In genomic region chr7:116045532-116045931, GRCh38 we compare ENCODE assay signal across 39 cellular contexts. TPM values are rescaled to one million over a fixed set of nuclear protein-coding genes. Genes with fewer than 3 reads are reported as not detected.
"Had no signal": no experiment of that assay in that cellular context is flagged by ENCODE, and none has a peak within 500 bp of the region (broad histone marks: within the 10 kb centered on the region; RNA-seq: fewer than 3 reads in every experiment).

No MANE protein-coding gene starts in this region.

- H3K9me3 ChIP-seq: adrenal gland, ascending aorta, body of pancreas had no signal

- H3K4me1 Mint-ChIP-seq: activated naive CD4-positive, alpha-beta T cell treated with anti-CD3 and anti-CD28 coated beads, Interleukin-2, amount 10 ng/mL, durations not matched to agents 7 days and 5 days; activated naive CD4-positive, alpha-beta T cell treated with anti-CD3 and anti-CD28 coated beads, Interleukin-2, amount 50 U/mL, for 24 hours; activated naive CD8-positive, alpha-beta T cell treated with anti-CD3 and anti-CD28 coated beads for 36 hours; activated naive CD8-positive, alpha-beta T cell treated with anti-CD3 and anti-CD28 coated beads, Interleukin-2, amount 10 ng/mL, durations not matched to agents 7 days and 5 days; activated naive CD8-positive, alpha-beta T cell treated with anti-CD3 and anti-CD28 coated beads, Interleukin-2, amount 50 U/mL, for 24 hours; activated T-helper 17 cell treated with anti-CD3 and anti-CD28 coated beads, Interleukin-2, amount 50 U/mL, for 72 hours; brain; central memory CD8-positive, alpha-beta T cell had no signal

- ATAC-seq: activated naive CD4-positive, alpha-beta T cell treated with anti-CD3 and anti-CD28 coated beads, Interleukin-2, amount 50 U/mL, for 72 hours; activated naive CD8-positive, alpha-beta T cell treated with anti-CD3 and anti-CD28 coated beads, Interleukin-2, amount 50 U/mL, for 24 hours; activated T-cell treated with anti-CD3 and anti-CD28 coated beads, Interleukin-2, amount 50 U/mL, for 4 hours; activated T-cell treated with anti-CD3 and anti-CD28 coated beads, Interleukin-2, amount 50 U/mL, for 72 hours; activated T-helper 17 cell treated with anti-CD3 and anti-CD28 coated beads, Interleukin-2, amount 50 U/mL, for 72 hours; body of pancreas had no signal

- H3K27me3 ChIP-seq: adrenal gland, ascending aorta, body of pancreas, brain microvascular endothelial cell, breast epithelium, cardiac muscle cell had no signal

- H3K27ac Mint-ChIP-seq: activated naive CD4-positive, alpha-beta T cell treated with anti-CD3 and anti-CD28 coated beads for 36 hours; activated naive CD4-positive, alpha-beta T cell treated with anti-CD3 and anti-CD28 coated beads, Interleukin-2, amount 10 ng/mL, durations not matched to agents 7 days and 5 days; activated naive CD4-positive, alpha-beta T cell treated with anti-CD3 and anti-CD28 coated beads, Interleukin-2, amount 50 U/mL, for 24 hours; activated naive CD4-positive, alpha-beta T cell treated with anti-CD3 and anti-CD28 coated beads, Interleukin-2, amount 50 U/mL, for 72 hours; activated naive CD8-positive, alpha-beta T cell; activated naive CD8-positive, alpha-beta T cell treated with anti-CD3 and anti-CD28 coated beads for 36 hours; activated naive CD8-positive, alpha-beta T cell treated with anti-CD3 and anti-CD28 coated beads, Interleukin-2, amount 10 ng/mL, durations not matched to agents 7 days and 5 days; activated naive CD8-positive, alpha-beta T cell treated with anti-CD3 and anti-CD28 coated beads, Interleukin-2, amount 50 U/mL, for 24 hours; activated T-cell treated with anti-CD3 and anti-CD28 coated beads, Interleukin-2, amount 50 U/mL, for 24 hours; activated T-cell treated with anti-CD3 and anti-CD28 coated beads, Interleukin-2, amount 50 U/mL, for 72 hours; activated T-helper 1 cell treated with anti-CD3 and anti-CD28 coated beads, Interleukin-12 subunit alpha, Interleukin-12 subunit beta, Interleukin-2, Interleukin-4 antibody, amounts not matched to agents 30 ng/mL and 10 ng/mL and 1 ng/mL, durations not matched to agents 14 hours and 24 hours and 36 hours; activated T-helper 17 cell treated with anti-CD3 and anti-CD28 coated beads, Interleukin-2, amount 50 U/mL, for 72 hours; activated T-helper 2 cell treated with anti-CD3 and anti-CD28 coated beads, Interferon-gamma antibody, Interleukin-2, Interleukin-4, amounts not matched to agents 10 μg/mL and 5 μg/mL and 100 μg/mL, durations not matched to agents 14 hours and 24 hours and 36 hours; brain had no signal

- H3K4me3 Mint-ChIP-seq: activated naive CD4-positive, alpha-beta T cell treated with anti-CD3 and anti-CD28 coated beads for 36 hours; activated naive CD4-positive, alpha-beta T cell treated with anti-CD3 and anti-CD28 coated beads, Interleukin-2, amount 10 ng/mL, durations not matched to agents 7 days and 5 days; activated naive CD4-positive, alpha-beta T cell treated with anti-CD3 and anti-CD28 coated beads, Interleukin-2, amount 50 U/mL, for 24 hours; activated naive CD8-positive, alpha-beta T cell; activated naive CD8-positive, alpha-beta T cell treated with anti-CD3 and anti-CD28 coated beads for 36 hours; activated naive CD8-positive, alpha-beta T cell treated with anti-CD3 and anti-CD28 coated beads, Interleukin-2, amount 10 ng/mL, durations not matched to agents 7 days and 5 days; activated naive CD8-positive, alpha-beta T cell treated with anti-CD3 and anti-CD28 coated beads, Interleukin-2, amount 50 U/mL, for 24 hours; activated T-cell treated with anti-CD3 and anti-CD28 coated beads, Interleukin-2, amount 50 U/mL, for 24 hours; activated T-cell treated with anti-CD3 and anti-CD28 coated beads, Interleukin-2, amount 50 U/mL, for 4 hours; activated T-cell treated with anti-CD3 and anti-CD28 coated beads, Interleukin-2, amount 50 U/mL, for 72 hours; activated T-helper 1 cell treated with anti-CD3 and anti-CD28 coated beads, Interleukin-12 subunit alpha, Interleukin-12 subunit beta, Interleukin-2, Interleukin-4 antibody, amounts not matched to agents 30 ng/mL and 10 ng/mL and 1 ng/mL, durations not matched to agents 14 hours and 24 hours and 36 hours; activated T-helper 17 cell treated with anti-CD3 and anti-CD28 coated beads, Interleukin-2, amount 50 U/mL, for 72 hours; brain; central memory CD8-positive, alpha-beta T cell had no signal

- H3K27me3 Mint-ChIP-seq: activated naive CD4-positive, alpha-beta T cell treated with anti-CD3 and anti-CD28 coated beads, Interleukin-2, amount 10 ng/mL, durations not matched to agents 7 days and 5 days; activated naive CD4-positive, alpha-beta T cell treated with anti-CD3 and anti-CD28 coated beads, Interleukin-2, amount 50 U/mL, for 24 hours; activated naive CD8-positive, alpha-beta T cell; activated naive CD8-positive, alpha-beta T cell treated with anti-CD3 and anti-CD28 coated beads for 36 hours; activated naive CD8-positive, alpha-beta T cell treated with anti-CD3 and anti-CD28 coated beads, Interleukin-2, amount 10 ng/mL, durations not matched to agents 7 days and 5 days; activated naive CD8-positive, alpha-beta T cell treated with anti-CD3 and anti-CD28 coated beads, Interleukin-2, amount 50 U/mL, for 24 hours; activated T-cell treated with anti-CD3 and anti-CD28 coated beads, Interleukin-2, amount 50 U/mL, for 24 hours; brain; central memory CD8-positive, alpha-beta T cell had no signal

- FAIRE-seq: astrocyte, bronchial epithelial cell had no signal

- H3K4me1 ChIP-seq: adrenal gland, ascending aorta, body of pancreas, breast epithelium had no signal

- H3K9me3 Mint-ChIP-seq: activated naive CD4-positive, alpha-beta T cell treated with anti-CD3 and anti-CD28 coated beads, Interleukin-2, amount 10 ng/mL, durations not matched to agents 7 days and 5 days; activated naive CD8-positive, alpha-beta T cell treated with anti-CD3 and anti-CD28 coated beads, Interleukin-2, amount 10 ng/mL, durations not matched to agents 7 days and 5 days; activated T-cell treated with anti-CD3 and anti-CD28 coated beads, Interleukin-2, amount 50 U/mL, for 24 hours; activated T-helper 2 cell treated with anti-CD3 and anti-CD28 coated beads, Interferon-gamma antibody, Interleukin-2, Interleukin-4, amounts not matched to agents 10 μg/mL and 5 μg/mL and 100 μg/mL, durations not matched to agents 14 hours and 24 hours and 36 hours; central memory CD8-positive, alpha-beta T cell had no signal

- H3K4me3 ChIP-seq: adrenal gland, ascending aorta, body of pancreas, breast epithelium, cardiac muscle cell had no signal

- H3K27ac ChIP-seq: adrenal gland, ascending aorta, body of pancreas, brain microvascular endothelial cell, breast epithelium, cardiac muscle cell had no signal

- H3K36me3 Mint-ChIP-seq: activated naive CD4-positive, alpha-beta T cell treated with anti-CD3 and anti-CD28 coated beads, Interleukin-2, amount 10 ng/mL, durations not matched to agents 7 days and 5 days; activated naive CD4-positive, alpha-beta T cell treated with anti-CD3 and anti-CD28 coated beads, Interleukin-2, amount 50 U/mL, for 24 hours; activated naive CD4-positive, alpha-beta T cell treated with anti-CD3 and anti-CD28 coated beads, Interleukin-2, amount 50 U/mL, for 72 hours; activated naive CD8-positive, alpha-beta T cell; activated naive CD8-positive, alpha-beta T cell treated with anti-CD3 and anti-CD28 coated beads for 36 hours; activated naive CD8-positive, alpha-beta T cell treated with anti-CD3 and anti-CD28 coated beads, Interleukin-2, amount 10 ng/mL, durations not matched to agents 7 days and 5 days; brain had no signal

- DNase-seq: activated effector memory CD4-positive, alpha-beta T cell treated with anti-CD3 and anti-CD28 coated beads, Interleukin-2, amount 50 U/mL, for 16 hours; activated effector memory CD4-positive, alpha-beta T cell treated with Interleukin-2 at 50 U/mL for 16 hours; activated gamma-delta T cell; activated gamma-delta T cell treated with Interleukin-2 at 50 U/mL for 16 hours; activated naive CD4-positive, alpha-beta T cell; activated naive CD4-positive, alpha-beta T cell treated with anti-CD3 and anti-CD28 coated beads for 36 hours; activated naive CD4-positive, alpha-beta T cell treated with anti-CD3 and anti-CD28 coated beads, Interleukin-2, amount 10 ng/mL, durations not matched to agents 7 days and 5 days; activated naive CD4-positive, alpha-beta T cell treated with anti-CD3 and anti-CD28 coated beads, Interleukin-2, amount 50 U/mL, for 16 hours; activated naive CD4-positive, alpha-beta T cell treated with Interleukin-2 at 50 U/mL for 16 hours; activated naive CD8-positive, alpha-beta T cell treated with anti-CD3 and anti-CD28 coated beads for 36 hours; activated naive CD8-positive, alpha-beta T cell treated with anti-CD3 and anti-CD28 coated beads, Interleukin-2, amount 10 ng/mL, durations not matched to agents 7 days and 5 days; activated naive CD8-positive, alpha-beta T cell treated with anti-CD3 and anti-CD28 coated beads, Interleukin-2, amount 50 U/mL, for 24 hours; activated T-cell treated with anti-CD3 and anti-CD28 coated beads, Interleukin-2, amount 50 U/mL, for 1 hour; activated T-cell treated with anti-CD3 and anti-CD28 coated beads, Interleukin-2, amount 50 U/mL, for 24 hours; activated T-cell treated with anti-CD3 and anti-CD28 coated beads, Interleukin-2, amount 50 U/mL, for 4 hours; activated T-cell treated with anti-CD3 and anti-CD28 coated beads, Interleukin-2, amount 50 U/mL, for 48 hours; activated T-cell treated with anti-CD3 and anti-CD28 coated beads, Interleukin-2, amount 50 U/mL, for 72 hours; adrenal gland; amniotic stem cell; amygdala; anterior cingulate cortex; body of pancreas; brain microvascular endothelial cell; caudate nucleus; central memory CD4-positive, alpha-beta T cell; cerebellar nuclear complex had no signal

- H3K36me3 ChIP-seq: adrenal gland, ascending aorta, brain microvascular endothelial cell, breast epithelium, cardiac muscle cell had no signal

RNA-seq across cellular contexts. Expression of gene TFEC, which starts 15.0 kb away (rescaled TPM):
- total RNA-seq: activated naive CD4-positive, alpha-beta T cell treated with anti-CD3 and anti-CD28 coated beads for 36 hours; activated naive CD4-positive, alpha-beta T cell treated with anti-CD3 and anti-CD28 coated beads, Interleukin-2, amount 50 U/mL, for 72 hours; activated T-helper 1 cell treated with anti-CD3 and anti-CD28 coated beads, Interleukin-12 subunit alpha, Interleukin-12 subunit beta, Interleukin-2, Interleukin-4 antibody, amounts not matched to agents 30 ng/mL and 10 ng/mL and 1 ng/mL, durations not matched to agents 14 hours and 24 hours and 36 hours; activated T-helper 2 cell treated with anti-CD3 and anti-CD28 coated beads, Interferon-gamma antibody, Interleukin-2, Interleukin-4, amounts not matched to agents 10 μg/mL and 5 μg/mL and 100 μg/mL, durations not matched to agents 14 hours and 24 hours and 36 hours; bronchial epithelial cell; cardiac muscle cell had no signal
- polyA plus RNA-seq: cardiac muscle cell had no signal
